ENCODE assay signal across 1 cellular context in the genomic region with DNA sequence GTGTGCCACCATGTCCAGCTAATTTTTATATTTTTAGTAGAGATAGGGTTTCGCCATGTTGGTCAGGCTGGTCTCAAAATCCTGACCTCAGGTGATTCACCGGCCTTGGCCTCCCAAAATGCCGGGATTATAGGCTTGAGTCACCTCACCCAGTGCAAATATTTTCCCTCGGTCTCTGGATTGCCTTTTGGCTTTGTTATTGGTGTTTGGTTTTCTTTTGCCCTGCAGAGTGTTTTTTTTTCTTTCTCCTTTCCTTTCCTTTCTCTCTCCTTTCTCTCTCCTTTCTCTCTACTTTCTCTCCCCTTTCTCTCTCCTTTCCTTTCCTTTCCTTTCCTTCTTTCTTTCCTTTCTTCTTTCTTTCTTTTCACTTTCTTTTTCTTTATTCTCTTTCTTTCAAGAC.
TF ChIP-seq lines count a peak whose summit lies in the region.

No MANE protein-coding gene starts in this region.

TF ChIP-seq in SK-N-SH, 30 proteins besides CTCF, POLR2A, EP300 and RAD21 (continued from another document):
- TF ChIP-seq, protein P1, sequence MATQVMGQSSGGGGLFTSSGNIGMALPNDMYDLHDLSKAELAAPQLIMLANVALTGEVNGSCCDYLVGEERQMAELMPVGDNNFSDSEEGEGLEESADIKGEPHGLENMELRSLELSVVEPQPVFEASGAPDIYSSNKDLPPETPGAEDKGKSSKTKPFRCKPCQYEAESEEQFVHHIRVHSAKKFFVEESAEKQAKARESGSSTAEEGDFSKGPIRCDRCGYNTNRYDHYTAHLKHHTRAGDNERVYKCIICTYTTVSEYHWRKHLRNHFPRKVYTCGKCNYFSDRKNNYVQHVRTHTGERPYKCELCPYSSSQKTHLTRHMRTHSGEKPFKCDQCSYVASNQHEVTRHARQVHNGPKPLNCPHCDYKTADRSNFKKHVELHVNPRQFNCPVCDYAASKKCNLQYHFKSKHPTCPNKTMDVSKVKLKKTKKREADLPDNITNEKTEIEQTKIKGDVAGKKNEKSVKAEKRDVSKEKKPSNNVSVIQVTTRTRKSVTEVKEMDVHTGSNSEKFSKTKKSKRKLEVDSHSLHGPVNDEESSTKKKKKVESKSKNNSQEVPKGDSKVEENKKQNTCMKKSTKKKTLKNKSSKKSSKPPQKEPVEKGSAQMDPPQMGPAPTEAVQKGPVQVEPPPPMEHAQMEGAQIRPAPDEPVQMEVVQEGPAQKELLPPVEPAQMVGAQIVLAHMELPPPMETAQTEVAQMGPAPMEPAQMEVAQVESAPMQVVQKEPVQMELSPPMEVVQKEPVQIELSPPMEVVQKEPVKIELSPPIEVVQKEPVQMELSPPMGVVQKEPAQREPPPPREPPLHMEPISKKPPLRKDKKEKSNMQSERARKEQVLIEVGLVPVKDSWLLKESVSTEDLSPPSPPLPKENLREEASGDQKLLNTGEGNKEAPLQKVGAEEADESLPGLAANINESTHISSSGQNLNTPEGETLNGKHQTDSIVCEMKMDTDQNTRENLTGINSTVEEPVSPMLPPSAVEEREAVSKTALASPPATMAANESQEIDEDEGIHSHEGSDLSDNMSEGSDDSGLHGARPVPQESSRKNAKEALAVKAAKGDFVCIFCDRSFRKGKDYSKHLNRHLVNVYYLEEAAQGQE (IDR thresholded peaks at IDR 0.05; ENCODE audit: low read depth, low read length) = no peak
TF ChIP-seq in SK-N-SH: peak in this region for 0.
